8 cellular contexts compared by ENCODE assay signal in genomic region chr12:120528861-120529525, GRCh38. TPM values are rescaled to one million over a fixed set of nuclear protein-coding genes. Genes with fewer than 3 reads are reported as not detected.
A peak's percentile ranks its signal among the peaks of the same experiment; 100 is the strongest.
DNase-seq lines count a peak whose midpoint lies in the region; ATAC-seq and TF ChIP-seq lines count a peak whose summit lies in the region.

Gene COQ5 (minus strand): TSS chr12:120529158. CDS start chr12:120529141, 17 bp downstream.

- H3K9me3 Mint-ChIP-seq in type B pancreatic cell: no peaks in the 10 kb centered on the region

- WGBS in adrenal gland, 4 donors: 0 to 1% (median 1%) methylated on average over 25 to 38 of the region's 38 CpGs
- 0% methylated on average over 24 to 38 of the region's 38 CpGs for WGBS in heart left ventricle, 4 donors

- H3K4me1 Mint-ChIP-seq in type B pancreatic cell (ENCODE audit: unreplicated experiment): peaks cover 20% of the 10 kb centered on the region

- H3K4me3 Mint-ChIP-seq in type B pancreatic cell: peak within 1 kb of the TSS; percentile 100

- H3K4me3 ChIP-seq in adrenal gland (peak within 1 kb of the TSS; percentile 49 to 88 (median 82)), heart left ventricle (peak within 1 kb of the TSS; percentile 50 to 96 (median 71))

- H3K4me1 ChIP-seq in adrenal gland (replicated peaks in 1 of 2) (peaks cover 0 to 12% of the 10 kb centered on the region in 2 donors), heart left ventricle (peaks cover 0 to 18% (median 5%) of the 10 kb centered on the region in 12 donors)

- peak within 1 kb of the TSS; percentile 79 to 96 (median 96) for H3K27ac ChIP-seq in adrenal gland
- peak within 1 kb of the TSS; percentile 77 to 97 (median 92) for H3K27ac ChIP-seq in heart left ventricle

- no peaks in the 10 kb centered on the region for H3K36me3 Mint-ChIP-seq in type B pancreatic cell

- CTCF ChIA-PET in GM10248 (lab: Yijun Ruan, JAX): interaction anchor here (0.9 to 1.8 kb wide), 4 partner anchors 13 to 328 kb away, joined by 3 to 5 read pairs (median 4); partner anchors contain the start of genes RPLP0 and SRSF9

- TF ChIP-seq POLR2A in adrenal gland (IDR thresholded peaks at IDR 0.05) (peak; percentile 43 to 76), heart left ventricle (IDR thresholded peaks at IDR 0.05) (peak in 1 of 2 donors; percentile 40)

- no peaks in the 10 kb centered on the region for H3K27me3 Mint-ChIP-seq in type B pancreatic cell

- H3K27ac Mint-ChIP-seq in type B pancreatic cell: peak within 1 kb of the TSS; percentile 99

- no peak for TF ChIP-seq CTCF in GM10248 (IDR thresholded peaks at IDR 0.05; ENCODE audit: control extremely low read depth, extremely low read depth, low read depth, missing control alignments)
- no peak for TF ChIP-seq CTCF in adrenal gland (IDR thresholded peaks at IDR 0.05)
- no peak for TF ChIP-seq CTCF in heart left ventricle (IDR thresholded peaks at IDR 0.05)
- no peak for TF ChIP-seq CTCF in type B pancreatic cell (conservative IDR thresholded peaks at IDR 0.05)

- no peaks in the 10 kb centered on the region for H3K36me3 ChIP-seq in adrenal gland (replicated peaks in 1 of 2)
- H3K36me3 ChIP-seq in heart left ventricle: peaks cover 0 to 8% (median 0%) of the 10 kb centered on the region in 9 donors

- H3K9me3 ChIP-seq in adrenal gland (replicated peaks in 1 of 3) (no peaks in the 10 kb centered on the region), heart left ventricle (no peaks in the 10 kb centered on the region)

- ATAC-seq in HG02610 (IDR thresholded peaks at IDR 0.05; ENCODE audit: unreplicated experiment) (peak; percentile 75), heart left ventricle (peak; percentile 91 to 98 (median 96))

- H3K27me3 ChIP-seq in adrenal gland (no peaks in the 10 kb centered on the region), heart left ventricle (no peaks in the 10 kb centered on the region)

- intact Hi-C loops in adrenal gland (cut with DNase I): no loop called here
- intact Hi-C loops in heart left ventricle (cut with DNase I): loop anchor here in 1 of 10 donors (10.0 kb wide), 1 partner anchor 46 kb away; no protein-coding TSS in a partner anchor
- intact Hi-C loops in posterior cingulate gyrus (cut with DNase I): loop anchor here (2.0 kb wide), 1 partner anchor 32 kb away; the partner anchor contains the start of gene DYNLL1

- POLR2A ChIA-PET in GM10248 (lab: Yijun Ruan, JAX): interaction anchor here (1.0 kb wide), 1 partner anchor 32 kb away, joined by 4 read pairs; the partner anchor contains the start of gene DYNLL1

- DNase-seq in GM10248 (ENCODE audit: extremely low spot score) (peak; percentile 89), NCI-H1105 (lab: John Stamatoyannopoulos, UW) (peak; percentile 84), T-helper 1 cell (peak; percentile 53 to 84 (median 68)), adrenal gland (peak; percentile 86 to 96 (median 92)), heart left ventricle (peak; percentile 90 to 94 (median 93)), posterior cingulate gyrus (peak; percentile 89 to 99 (median 94)), type B pancreatic cell (ENCODE audit: extremely low spot score, unreplicated experiment) (peak; percentile 90)

RNA-seq across cellular contexts. Expression of gene COQ5, which starts in this region (rescaled TPM):
- total RNA-seq in adrenal gland (10 to 100 TPM; 24.9 to 54.0 (median 34.7) TPM), heart left ventricle (10 to 100 TPM; 27.9 to 46.5 (median 36.7) TPM), type B pancreatic cell (ENCODE audit: low replicate concordance) (28.7 and 35.6 TPM in 2 replicates)
- polyA plus RNA-seq in adrenal gland (10 to 100 TPM; 31.9 to 46.6 (median 34.2) TPM), heart left ventricle (10 to 100 TPM; 29.2 to 48.9 TPM)

Comparison
In these comparisons a context has a peak if more than half of its experiments do, and no peak if none do; other contexts are left out.
1. Peak in every context shown above with its lines: DNase-seq, ATAC-seq, H3K4me3 ChIP-seq and H3K27ac ChIP-seq.